Comparison of ENCODE assay signal across 8 cellular contexts in genomic region chr1:46204406-46204742, GRCh38. TPM values are rescaled to one million over a fixed set of nuclear protein-coding genes. Genes with fewer than 3 reads are reported as not detected.
DNase-seq lines count a peak whose midpoint lies in the region; ATAC-seq and TF ChIP-seq lines count a peak whose summit lies in the region.

No MANE protein-coding gene starts in this region.

- H3K27ac ChIP-seq in muscle layer of colon (ENCODE audit: low read depth, low read length) = peak overlapping the region; percentile 86

- H3K27me3 ChIP-seq in muscle layer of colon (ENCODE audit: control insufficient read depth in 1 of 2, insufficient read depth in 2 of 2, low read length in 2 of 2) = no peaks in the 10 kb centered on the region

- no peaks in the 10 kb centered on the region for H3K36me3 Mint-ChIP-seq in activated T-cell treated with anti-CD3 and anti-CD28 coated beads, Interleukin-2, amount 50 U/mL, for 24 hours (ENCODE audit: low read depth)
- H3K36me3 Mint-ChIP-seq in type B pancreatic cell = no peaks in the 10 kb centered on the region

- peaks cover 2% of the 10 kb centered on the region for H3K27me3 Mint-ChIP-seq in activated T-cell treated with anti-CD3 and anti-CD28 coated beads, Interleukin-2, amount 50 U/mL, for 24 hours
- H3K27me3 Mint-ChIP-seq in type B pancreatic cell = peaks cover 7% of the 10 kb centered on the region

- no peaks in the 10 kb centered on the region for H3K9me3 ChIP-seq in muscle layer of colon (ENCODE audit: low read length)

- no peak overlapping the region for H3K27ac Mint-ChIP-seq in activated T-cell treated with anti-CD3 and anti-CD28 coated beads, Interleukin-2, amount 50 U/mL, for 24 hours
- no peak overlapping the region for H3K27ac Mint-ChIP-seq in type B pancreatic cell

- TF ChIP-seq CTCF in epithelial cell of esophagus (IDR thresholded peaks at IDR 0.05; ENCODE audit: insufficient read depth, low read depth, low read length, missing control alignments) = no peak
- TF ChIP-seq CTCF in type B pancreatic cell (conservative IDR thresholded peaks at IDR 0.05) = no peak

- no peaks in the 10 kb centered on the region for H3K9me3 Mint-ChIP-seq in activated T-cell treated with anti-CD3 and anti-CD28 coated beads, Interleukin-2, amount 50 U/mL, for 24 hours
- no peaks in the 10 kb centered on the region for H3K9me3 Mint-ChIP-seq in type B pancreatic cell

- no peak for ATAC-seq in HG02840 (IDR thresholded peaks at IDR 0.05; ENCODE audit: low FRiP score, unreplicated experiment)

- peaks cover 30% of the 10 kb centered on the region for H3K4me1 ChIP-seq in muscle layer of colon (ENCODE audit: insufficient read depth, low read length)

- H3K36me3 ChIP-seq in muscle layer of colon (ENCODE audit: insufficient read depth, low read length) = no peaks in the 10 kb centered on the region

- H3K4me3 ChIP-seq in epithelial cell of esophagus (ENCODE audit: low read length) = peak overlapping the region; percentile 74
- peak overlapping the region; percentile 92 for H3K4me3 ChIP-seq in muscle layer of colon (ENCODE audit: low read depth in 1 of 2, low read length in 2 of 2)

- H3K4me3 Mint-ChIP-seq in activated T-cell treated with anti-CD3 and anti-CD28 coated beads, Interleukin-2, amount 50 U/mL, for 24 hours = peak overlapping the region; percentile 3
- H3K4me3 Mint-ChIP-seq in type B pancreatic cell = peak overlapping the region; percentile 94

- H3K9ac ChIP-seq in muscle layer of colon (ENCODE audit: low read length) = peak overlapping the region; percentile 93

- H3K4me1 Mint-ChIP-seq in activated T-cell treated with anti-CD3 and anti-CD28 coated beads, Interleukin-2, amount 50 U/mL, for 24 hours (ENCODE audit: low read depth) = peaks cover 14% of the 10 kb centered on the region
- H3K4me1 Mint-ChIP-seq in type B pancreatic cell (ENCODE audit: unreplicated experiment) = peaks cover 20% of the 10 kb centered on the region

- DNase-seq in activated T-cell treated with anti-CD3 and anti-CD28 coated beads, Interleukin-2, amount 50 U/mL, for 24 hours = no peak
- DNase-seq in activated T-cell treated with anti-CD3 and anti-CD28 coated beads for 4 hours (no peak), epithelial cell of esophagus (ENCODE audit: low read depth) (no peak), type B pancreatic cell (ENCODE audit: extremely low spot score, unreplicated experiment) (no peak), DMS153 (lab: John Stamatoyannopoulos, UW) (no peak), ureter (ENCODE audit: low spot score) (no peak)

RNA-seq across cellular contexts. Expression of gene LURAP1, which starts 1.2 kb away (rescaled TPM):
- total RNA-seq in type B pancreatic cell (ENCODE audit: low replicate concordance) = 0.48 and 2.8 TPM in 2 replicates
- total RNA-seq in ureter = 8.5 TPM

RNA-seq across cellular contexts. Expression of gene POMGNT1, which starts 6.1 kb away (rescaled TPM):
- total RNA-seq in type B pancreatic cell (ENCODE audit: low replicate concordance) (50.7 and 74.0 TPM in 2 replicates), ureter (99.6 TPM)

RNA-seq across cellular contexts. Expression of gene P3R3URF, which starts 28.1 kb away (rescaled TPM):
- not detected in 2 replicates for total RNA-seq in type B pancreatic cell (ENCODE audit: low replicate concordance)
- total RNA-seq in ureter = not detected

RNA-seq across cellular contexts. Expression of gene TSPAN1, which starts 29.5 kb away (rescaled TPM):
- total RNA-seq in type B pancreatic cell (ENCODE audit: low replicate concordance) (22.2 and 27.6 TPM in 2 replicates), ureter (144 TPM)

RNA-seq across cellular contexts. Expression of gene RAD54L, which starts 43.2 kb away (rescaled TPM):
- 9.6 and 22.9 TPM in 2 replicates for total RNA-seq in type B pancreatic cell (ENCODE audit: low replicate concordance)
- total RNA-seq in ureter = 0.39 TPM
